In genomic region chr7:82049442-82049841, GRCh38 we compare ENCODE assay signal across 12 cellular contexts.
A peak's percentile ranks its signal among the peaks of the same experiment; 100 is the strongest.
DNase-seq lines count a peak whose midpoint lies in the region; ATAC-seq and TF ChIP-seq lines count a peak whose summit lies in the region.
"Had no signal": no experiment of that assay in that cellular context is flagged by ENCODE, and none has a peak within 500 bp of the region (broad histone marks: within the 10 kb centered on the region; RNA-seq: fewer than 3 reads in every experiment).

No MANE protein-coding gene starts in this region.

- CTCF ChIA-PET in activated CD8-positive, alpha-beta T cell treated with anti-CD3 and anti-CD28 coated beads for 36 hours (lab: Charles Lee) = no interaction called here

- H3K14ac ChIP-seq in H9 (ENCODE audit: insufficient read depth, low read length) = no peak overlapping the region

- H3K36me3 ChIP-seq in OCI-LY3 (replicated peaks; ENCODE audit: low read depth, low read length) = no peaks in the 10 kb centered on the region

- no peaks in the 10 kb centered on the region for H3K27me3 Mint-ChIP-seq in H9 (ENCODE audit: low read depth)
- H3K27me3 Mint-ChIP-seq in activated CD8-positive, alpha-beta T cell treated with anti-CD3 and anti-CD28 coated beads for 36 hours = no peaks in the 10 kb centered on the region
- H3K27me3 Mint-ChIP-seq: activated CD4-positive, alpha-beta T cell treated with anti-CD3 and anti-CD28 coated beads, Interleukin-2, amount 10 ng/mL, durations not matched to agents 7 days and 5 days; dendritic cell treated with granulocyte-macrophage colony-stimulating factor and Interleukin-4, amounts not matched to agents 40 ng/mL and 50 ng/mL, for 4 days had no signal

- H3K4me3 ChIP-seq in OCI-LY3 (ENCODE audit: low read length) (no peak overlapping the region), fibroblast of the aortic adventitia (ENCODE audit: low read depth, low read length) (no peak overlapping the region), skeletal muscle cell (ENCODE audit: low read depth, low read length) (no peak overlapping the region)

- H3K56ac ChIP-seq in H9 (ENCODE audit: insufficient read length, low read depth, low read length) = no peak overlapping the region

- H3K23ac ChIP-seq in H9 (ENCODE audit: insufficient read length, low read depth, low read length) = no peak overlapping the region

- H3K4ac ChIP-seq in H9 (ENCODE audit: low read depth, low read length) = no peak overlapping the region

- H3K4me2 ChIP-seq in H9 (ENCODE audit: insufficient read depth, insufficient read length, low read length) (no peak overlapping the region), OCI-LY3 (ENCODE audit: low read length) (peak overlapping the region; percentile 55)

- H2BK15ac ChIP-seq in H9 (ENCODE audit: low read depth, low read length) = no peak overlapping the region

- H3K36me3 Mint-ChIP-seq in H9 (ENCODE audit: insufficient read depth in 1 of 3, low read depth in 3 of 3) = no peaks in the 10 kb centered on the region; a peak in 1 of 7 replicates
- no peaks in the 10 kb centered on the region for H3K36me3 Mint-ChIP-seq in activated CD8-positive, alpha-beta T cell treated with anti-CD3 and anti-CD28 coated beads for 36 hours (ENCODE audit: low read depth)

- H3K9ac ChIP-seq in H9 (ENCODE audit: extremely low read depth, insufficient read length, low read length) (no peak overlapping the region), OCI-LY3 (ENCODE audit: low read length) (no peak overlapping the region)

- H4K8ac ChIP-seq in H9 (replicated peaks; ENCODE audit: insufficient read length, low read depth, low read length) = no peak overlapping the region

- H3K9me3 Mint-ChIP-seq in H9 = no peaks in the 10 kb centered on the region
- H3K9me3 Mint-ChIP-seq in activated CD8-positive, alpha-beta T cell treated with anti-CD3 and anti-CD28 coated beads for 36 hours = no peaks in the 10 kb centered on the region
- H3K9me3 Mint-ChIP-seq: activated CD4-positive, alpha-beta T cell treated with anti-CD3 and anti-CD28 coated beads, Interleukin-2, amount 10 ng/mL, durations not matched to agents 7 days and 5 days; dendritic cell treated with granulocyte-macrophage colony-stimulating factor and Interleukin-4, amounts not matched to agents 40 ng/mL and 50 ng/mL, for 4 days had no signal

- H3K4me1 ChIP-seq in H9 (ENCODE audit: insufficient read depth, low read length) (no peaks in the 10 kb centered on the region), OCI-LY3 (ENCODE audit: low read length) (peaks cover 34% of the 10 kb centered on the region)

- H3K4me3 Mint-ChIP-seq in H9 = no peak overlapping the region
- no peak overlapping the region for H3K4me3 Mint-ChIP-seq in activated CD8-positive, alpha-beta T cell treated with anti-CD3 and anti-CD28 coated beads for 36 hours
- H3K4me3 Mint-ChIP-seq: activated CD4-positive, alpha-beta T cell treated with anti-CD3 and anti-CD28 coated beads, Interleukin-2, amount 10 ng/mL, durations not matched to agents 7 days and 5 days; dendritic cell treated with granulocyte-macrophage colony-stimulating factor and Interleukin-4, amounts not matched to agents 40 ng/mL and 50 ng/mL, for 4 days had no signal

- H4K91ac ChIP-seq in H9 (ENCODE audit: insufficient read length, low read depth, low read length) = no peak overlapping the region

- intact Hi-C loops in activated CD8-positive, alpha-beta T cell treated with anti-CD3 and anti-CD28 coated beads for 36 hours (cut with micrococcal nuclease) = loop anchor here (10.0 kb wide), 2 partner anchors 525 to 675 kb away; no protein-coding TSS in a partner anchor

- no peak overlapping the region for H3K18ac ChIP-seq in H9 (ENCODE audit: insufficient read length, low read depth, low read length)

- H2BK20ac ChIP-seq in H9 (ENCODE audit: low read depth, low read length, poor library complexity, severe bottlenecking) = no peak overlapping the region

- H2BK120ac ChIP-seq in H9 (ENCODE audit: low read depth, low read length, poor library complexity, severe bottlenecking) = no peak overlapping the region

- POLR2A ChIA-PET in activated CD8-positive, alpha-beta T cell treated with anti-CD3 and anti-CD28 coated beads for 36 hours (lab: Charles Lee) = no interaction called here

- H3K79me1 ChIP-seq in H9 (ENCODE audit: insufficient read depth, low read depth, low read length, poor library complexity, severe bottlenecking) = no peaks in the 10 kb centered on the region

- no peak overlapping the region for H3K27ac ChIP-seq in H9 (ENCODE audit: insufficient read length, low read depth, low read length)
- H3K27ac ChIP-seq in OCI-LY3 (ENCODE audit: low read length) = no peak overlapping the region; the same call in 1 of the 2 replicates

- H4K20me1 ChIP-seq in H9 (ENCODE audit: control insufficient read depth, insufficient read depth, insufficient read length) = no peaks in the 10 kb centered on the region
- no peaks in the 10 kb centered on the region for H4K20me1 ChIP-seq in OCI-LY3 (ENCODE audit: insufficient read depth, low read length)

- H3K79me2 ChIP-seq in H9 (ENCODE audit: insufficient read depth, low read length) (no peaks in the 10 kb centered on the region), OCI-LY3 (ENCODE audit: low read length) (no peaks in the 10 kb centered on the region)

- no CpG with 5 or more reads among the region's 5 CpGs for WGBS in H9 (ENCODE audit: extremely low coverage, insufficient read length, low lambda C conversion rate)

- H2BK5ac ChIP-seq in H9 (ENCODE audit: insufficient read length, low read length) = no peak overlapping the region

- peak overlapping the region in 2 of 3 experiments; percentile 16 to 53; a peak in 3 of 7 replicates for H3K27ac Mint-ChIP-seq in H9
- no peak overlapping the region for H3K27ac Mint-ChIP-seq in activated CD8-positive, alpha-beta T cell treated with anti-CD3 and anti-CD28 coated beads for 36 hours
- H3K27ac Mint-ChIP-seq: activated CD4-positive, alpha-beta T cell treated with anti-CD3 and anti-CD28 coated beads, Interleukin-2, amount 10 ng/mL, durations not matched to agents 7 days and 5 days; dendritic cell treated with granulocyte-macrophage colony-stimulating factor and Interleukin-4, amounts not matched to agents 40 ng/mL and 50 ng/mL, for 4 days had no signal

- H3K27me3 ChIP-seq in H9 (ENCODE audit: insufficient read depth, low read length) (no peaks in the 10 kb centered on the region), OCI-LY3 (ENCODE audit: low read depth, low read length) (no peaks in the 10 kb centered on the region)

- H2AK5ac ChIP-seq in H9 (ENCODE audit: insufficient read length, low read length) = no peak overlapping the region

- no peak for DNase-seq in H9
- DNase-seq in fibroblast of the aortic adventitia (ENCODE audit: low read depth) = peak; percentile 35
- DNase-seq in skeletal muscle cell (ENCODE audit: low read depth) = peak; percentile 58
- no peak for DNase-seq in activated CD8-positive, alpha-beta T cell treated with anti-CD3 and anti-CD28 coated beads for 36 hours
- DNase-seq in NCI-H446 treated with DMSO at 0.1 percent for 48 hours (lab: John Stamatoyannopoulos, UW) = no peak
- DNase-seq: activated CD4-positive, alpha-beta T cell treated with anti-CD3 and anti-CD28 coated beads, Interleukin-2, amount 10 ng/mL, durations not matched to agents 7 days and 5 days; activated gamma-delta T cell treated with Interleukin-2 at 50 U/mL for 16 hours; KBM-7 had no signal

- H2BK12ac ChIP-seq in H9 (ENCODE audit: insufficient read length, low read depth, low read length) = no peak overlapping the region

- no peaks in the 10 kb centered on the region for H3K23me2 ChIP-seq in H9 (ENCODE audit: insufficient read length, low read depth, low read length, poor library complexity, severe bottlenecking)

- H2AFZ ChIP-seq in H9 (ENCODE audit: low read length) (no peak overlapping the region), OCI-LY3 (ENCODE audit: low read depth, low read length) (no peak overlapping the region)

- no peak overlapping the region for H3T11ph ChIP-seq in H9 (ENCODE audit: low read length)

- no peak for TF ChIP-seq CTCF in H9 (conservative IDR thresholded peaks at IDR 0.05)
- TF ChIP-seq CTCF in OCI-LY3 (IDR thresholded peaks at IDR 0.05; ENCODE audit: low read depth, low read length) = no peak
- no peak for TF ChIP-seq CTCF in fibroblast of the aortic adventitia (IDR thresholded peaks at IDR 0.05; ENCODE audit: insufficient read depth, low read length)
- no peak for TF ChIP-seq CTCF in activated CD8-positive, alpha-beta T cell treated with anti-CD3 and anti-CD28 coated beads for 36 hours (IDR thresholded peaks at IDR 0.05)

- H3K9me3 ChIP-seq in H9 (ENCODE audit: control insufficient read depth, low read depth, low read length) (no peaks in the 10 kb centered on the region), OCI-LY3 (ENCODE audit: insufficient read depth, low read length) (no peaks in the 10 kb centered on the region)

- no peak for ATAC-seq in activated CD8-positive, alpha-beta T cell treated with anti-CD3 and anti-CD28 coated beads for 36 hours
- no peak for ATAC-seq in GM18498 (IDR thresholded peaks at IDR 0.05; ENCODE audit: unreplicated experiment)
- ATAC-seq in GM21825 (IDR thresholded peaks at IDR 0.05; ENCODE audit: unreplicated experiment) = no peak

- H3K4me1 Mint-ChIP-seq in H9 = peaks cover 0 to 13% of the 10 kb centered on the region in 2 experiments; a peak in 2 of 4 replicates
- no peaks in the 10 kb centered on the region for H3K4me1 Mint-ChIP-seq in activated CD8-positive, alpha-beta T cell treated with anti-CD3 and anti-CD28 coated beads for 36 hours (ENCODE audit: low read depth)
- H3K4me1 Mint-ChIP-seq: activated CD4-positive, alpha-beta T cell treated with anti-CD3 and anti-CD28 coated beads, Interleukin-2, amount 10 ng/mL, durations not matched to agents 7 days and 5 days had no signal

- H4K5ac ChIP-seq in H9 (ENCODE audit: insufficient read length, low read depth, low read length) = no peak overlapping the region

Comparison
In these comparisons a context has a peak if more than half of its experiments do, and no peak if none do; other contexts are left out.
1. DNase-seq: peak in fibroblast of the aortic adventitia (single experiment) and skeletal muscle cell (single experiment); none in H9 (single experiment), activated CD8-positive, alpha-beta T cell treated with anti-CD3 and anti-CD28 coated beads for 36 hours (single experiment) and NCI-H446 treated with DMSO at 0.1 percent for 48 hours (single experiment).